In genomic region chr12:123269395-123269892, GRCh38 we compare ENCODE assay signal across 9 cellular contexts. TPM values are rescaled to one million over a fixed set of nuclear protein-coding genes. Genes with fewer than 3 reads are reported as not detected.
DNase-seq lines count a peak whose midpoint lies in the region; ATAC-seq and TF ChIP-seq lines count a peak whose summit lies in the region.
"Had no signal": no experiment of that assay in that cellular context is flagged by ENCODE, and none has a peak within 500 bp of the region (broad histone marks: within the 10 kb centered on the region; RNA-seq: fewer than 3 reads in every experiment).

No MANE protein-coding gene starts in this region.

- no peak overlapping the region for H3K9ac ChIP-seq in MM.1S (ENCODE audit: low read length)

- ATAC-seq in esophagus mucosa: peak; percentile 42

- H3K9me3 ChIP-seq in MM.1S (replicated peaks; ENCODE audit: insufficient read depth, low read length): no peaks in the 10 kb centered on the region

- peak overlapping the region; percentile 88 for H3K27ac Mint-ChIP-seq in activated T-cell treated with anti-CD3 and anti-CD28 coated beads, Interleukin-2, amount 50 U/mL, for 24 hours

- no peak overlapping the region for H3K4me2 ChIP-seq in MM.1S (ENCODE audit: low read depth, low read length)

- no peaks in the 10 kb centered on the region for H3K27me3 ChIP-seq in MM.1S (replicated peaks; ENCODE audit: insufficient read depth, low read length)

- TF ChIP-seq CTCF in MM.1S (IDR thresholded peaks at IDR 0.05; ENCODE audit: low read length): no peak

- no peaks in the 10 kb centered on the region for H3K27me3 Mint-ChIP-seq in activated T-cell treated with anti-CD3 and anti-CD28 coated beads, Interleukin-2, amount 50 U/mL, for 24 hours

- peaks cover 25% of the 10 kb centered on the region for H3K36me3 Mint-ChIP-seq in activated T-cell treated with anti-CD3 and anti-CD28 coated beads, Interleukin-2, amount 50 U/mL, for 24 hours (ENCODE audit: low read depth)

- no peak overlapping the region for H3K4me3 ChIP-seq in MM.1S (ENCODE audit: low read length)

- no peaks in the 10 kb centered on the region for H4K20me1 ChIP-seq in MM.1S (ENCODE audit: insufficient read depth, low read length)

- H3K4me1 ChIP-seq in MM.1S (ENCODE audit: low read length): no peaks in the 10 kb centered on the region

- DNase-seq in DMS79 (lab: John Stamatoyannopoulos, UW) (peak; percentile 91), NCI-H1048 (lab: John Stamatoyannopoulos, UW) (peak; percentile 59), midbrain (lab: John Stamatoyannopoulos, UW) (peak; percentile 92), substantia nigra (lab: John Stamatoyannopoulos, UW) (peak; percentile 65 to 99 (median 86)), NOMO-1 treated with dmso at 0.1 percent for 144 hours (lab: John Stamatoyannopoulos, UW; ENCODE audit: unreplicated experiment) (no peak), MM.1S (no peak)
- no peak for DNase-seq in activated T-cell treated with anti-CD3 and anti-CD28 coated beads, Interleukin-2, amount 50 U/mL, for 24 hours

- H3F3A ChIP-seq in MM.1S (ENCODE audit: insufficient read depth, low read length): no peaks in the 10 kb centered on the region

- H3K9me3 Mint-ChIP-seq in activated T-cell treated with anti-CD3 and anti-CD28 coated beads, Interleukin-2, amount 50 U/mL, for 24 hours: no peaks in the 10 kb centered on the region

- peak overlapping the region; percentile 96 for H3K27ac ChIP-seq in substantia nigra (ENCODE audit: low read depth, low read length, poor library complexity, severe bottlenecking)
- H3K27ac ChIP-seq in MM.1S (ENCODE audit: low read length): no peak overlapping the region
- H3K27ac ChIP-seq: SK-N-MC had no signal

- no peaks in the 10 kb centered on the region for H3K36me3 ChIP-seq in MM.1S (replicated peaks; ENCODE audit: insufficient read depth, low read length)

- H3K9me2 ChIP-seq in MM.1S (replicated peaks; ENCODE audit: insufficient read depth, low read length): no peaks in the 10 kb centered on the region

- H3K4me3 Mint-ChIP-seq in activated T-cell treated with anti-CD3 and anti-CD28 coated beads, Interleukin-2, amount 50 U/mL, for 24 hours: peak overlapping the region; percentile 87

- peaks cover 25% of the 10 kb centered on the region for H3K4me1 Mint-ChIP-seq in activated T-cell treated with anti-CD3 and anti-CD28 coated beads, Interleukin-2, amount 50 U/mL, for 24 hours (ENCODE audit: low read depth)

- H2AFZ ChIP-seq in MM.1S (ENCODE audit: low read length): no peak overlapping the region

- no peaks in the 10 kb centered on the region for H3K79me2 ChIP-seq in MM.1S (ENCODE audit: low read length)

RNA-seq across cellular contexts. Expression of gene CDK2AP1, which starts 2.2 kb away (rescaled TPM):
- 109 TPM for total RNA-seq in esophagus mucosa

RNA-seq across cellular contexts. Expression of gene MTRFR, which starts 36.2 kb away (rescaled TPM):
- 7.7 TPM for total RNA-seq in esophagus mucosa

RNA-seq across cellular contexts. Expression of gene MPHOSPH9, which starts 36.5 kb away (rescaled TPM):
- 13.0 TPM for total RNA-seq in esophagus mucosa

Comparison
In these comparisons a context has a peak if more than half of its experiments do, and no peak if none do; other contexts are left out.
1. DNase-seq: peak in DMS79 (single experiment), NCI-H1048 (single experiment), midbrain (single experiment) and substantia nigra (49 of 49); none in activated T-cell treated with anti-CD3 and anti-CD28 coated beads, Interleukin-2, amount 50 U/mL, for 24 hours (single experiment), NOMO-1 treated with dmso at 0.1 percent for 144 hours (single experiment) and MM.1S (single experiment).